In genomic region chr20:63238491-63239126, GRCh38 we compare ENCODE assay signal across 19 cellular contexts. TPM values are rescaled to one million over a fixed set of nuclear protein-coding genes. Genes with fewer than 3 reads are reported as not detected.
DNase-seq lines count a peak whose midpoint lies in the region; ATAC-seq, FAIRE-seq and TF ChIP-seq lines count a peak whose summit lies in the region.
"Had no signal": no experiment of that assay in that cellular context is flagged by ENCODE, and none has a peak within 500 bp of the region (broad histone marks: within the 10 kb centered on the region; RNA-seq: fewer than 3 reads in every experiment).

No MANE protein-coding gene starts in this region.

- H3K4me2 ChIP-seq in IMR-90 (ENCODE audit: low read depth, low read length) (no peak overlapping the region), K562 (ENCODE audit: insufficient read depth, low read length) (no peak overlapping the region), trophoblast cell (ENCODE audit: low read length) (no peak overlapping the region)

- H3K36me3 ChIP-seq in IMR-90 (ENCODE audit: control insufficient read depth, insufficient read depth, low read length): no peaks in the 10 kb centered on the region
- no peaks in the 10 kb centered on the region for H3K36me3 ChIP-seq in K562 (ENCODE audit: control insufficient read depth, insufficient read depth, low read length)
- H3K36me3 ChIP-seq in trophoblast cell (ENCODE audit: control insufficient read depth in 1 of 2, insufficient read depth in 2 of 2, low read length in 2 of 2): peaks cover 0 to 4% of the 10 kb centered on the region in 2 experiments
- H3K36me3 ChIP-seq: esophagus muscularis mucosa had no signal

- H3K14ac ChIP-seq in IMR-90 (replicated peaks; ENCODE audit: low read depth, low read length) (no peak overlapping the region), trophoblast cell (ENCODE audit: low read length) (peak overlapping the region; percentile 16)

- H3K27me3 ChIP-seq in IMR-90 (ENCODE audit: control insufficient read depth, insufficient read depth, low read length) (peaks cover 15% of the 10 kb centered on the region; the same call in 1 of the 2 replicates), K562 (ENCODE audit: control insufficient read depth in 2 of 2, insufficient read depth in 2 of 2, low read length in 2 of 2) (peaks cover 23 to 52% of the 10 kb centered on the region in 2 experiments; a peak in 4 of 5 replicates), trophoblast cell (ENCODE audit: insufficient read depth, low read length) (no peaks in the 10 kb centered on the region)

- H4K20me1 ChIP-seq in IMR-90 (ENCODE audit: insufficient read depth, low read length): no peaks in the 10 kb centered on the region
- H4K20me1 ChIP-seq in K562 (replicated peaks; ENCODE audit: control insufficient read depth, insufficient read depth, low read length): 0 out of 2 replicates have a peak, but pooled peaks cover 3% of the 10 kb centered on the region

- H4K5ac ChIP-seq in IMR-90 (ENCODE audit: low read depth, low read length): no peak overlapping the region

- no peak for TF ChIP-seq RAD21 in IMR-90 (IDR thresholded peaks at IDR 0.05; ENCODE audit: low read length)
- peak in 1 of 2 experiments; percentile 27; a peak in 1 of 4 replicates for TF ChIP-seq RAD21 in K562 (CRISPR knock-in tag; conservative IDR thresholded peaks at IDR 0.05 in 1 of 2, IDR thresholded peaks at IDR 0.05 in 1 of 2)

- intact Hi-C loops in IMR-90 (cut with micrococcal nuclease) (no loop called here), K562 (cut with micrococcal nuclease) (no loop called here)

- no peak overlapping the region for H2BK15ac ChIP-seq in IMR-90 (ENCODE audit: low read depth, low read length)

- H3K4me3 ChIP-seq in IMR-90 (ENCODE audit: insufficient read depth, low read depth, low read length) (no peak overlapping the region), K562 (no peak overlapping the region), trophoblast cell (ENCODE audit: low read depth, low read length) (no peak overlapping the region)
- H3K4me3 ChIP-seq: esophagus muscularis mucosa had no signal

- FAIRE-seq in K562 (lab: Jason Lieb, UNC): no peak
- FAIRE-seq: colon, GM19239 had no signal

- no peaks in the 10 kb centered on the region for H3K9me3 ChIP-seq in IMR-90 (ENCODE audit: control insufficient read depth, insufficient read depth, low read length)
- no peaks in the 10 kb centered on the region for H3K9me3 ChIP-seq in K562 (replicated peaks; ENCODE audit: control insufficient read depth, insufficient read depth, low read depth, low read length)
- H3K9me3 ChIP-seq in trophoblast cell (ENCODE audit: insufficient read depth, low read depth, low read length): no peaks in the 10 kb centered on the region
- H3K9me3 ChIP-seq: esophagus muscularis mucosa had no signal

- H2BK5ac ChIP-seq in IMR-90 (ENCODE audit: low read depth, low read length, poor library complexity, severe bottlenecking): no peak overlapping the region
- H2BK5ac ChIP-seq in trophoblast cell (ENCODE audit: low read depth, low read length, poor library complexity): peak overlapping the region; percentile 7

- peak; percentile 53 for DNase-seq in DMS53 (lab: John Stamatoyannopoulos, UW)
- no peak for DNase-seq in DMS53 treated with DMSO at 0.1 percent for 48 hours (lab: John Stamatoyannopoulos, UW; ENCODE audit: unreplicated experiment)
- DNase-seq in IMR-90: no peak
- DNase-seq in K562 (ENCODE audit: extremely low read depth in 1 of 4, low spot score in 3 of 4): peak; percentile 31 to 56 (median 51)
- no peak for DNase-seq in trophoblast cell
- DNase-seq in activated gamma-delta T cell treated with Interleukin-2 at 50 U/mL for 16 hours: no peak
- DNase-seq: activated CD4-positive, CD25-positive, alpha-beta regulatory T cell; activated T-cell treated with anti-CD3 and anti-CD28 coated beads for 4 hours; Kasumi-1; left ventricle myocardium superior; NCI-H1930; NK-92 treated with Interleukin-12 subunit alpha and Interleukin-12 subunit beta, amount 100 ng/mL, for 24 hours had no signal

- H4K91ac ChIP-seq in IMR-90 (ENCODE audit: insufficient read depth, low read depth, low read length) (no peak overlapping the region), trophoblast cell (ENCODE audit: low read depth, low read length) (peak overlapping the region; percentile 33)

- H3K9me1 ChIP-seq in IMR-90 (ENCODE audit: insufficient read depth, low read length) (no peaks in the 10 kb centered on the region), K562 (ENCODE audit: control insufficient read depth, insufficient read depth, low read length) (no peaks in the 10 kb centered on the region)

- H3K56ac ChIP-seq in IMR-90 (ENCODE audit: extremely low read depth, insufficient read depth, low read length): no peak overlapping the region

- no peak for TF ChIP-seq POLR2A in IMR-90 (IDR thresholded peaks at IDR 0.05; ENCODE audit: low read depth, low read length)
- TF ChIP-seq POLR2A in K562 (conservative IDR thresholded peaks at IDR 0.05): no peak

- peak overlapping the region; percentile 16 for H2BK12ac ChIP-seq in trophoblast cell (ENCODE audit: low read length)

- no peak for TF ChIP-seq EP300 in K562 (IDR thresholded peaks at IDR 0.05; ENCODE audit: low read length)

- in situ Hi-C loops in IMR-90 (cut with MboI; ENCODE audit: low sequenced_read_pairs) (no loop called here), K562 (cut with MboI) (no loop called here)

- H2AK5ac ChIP-seq in IMR-90 (ENCODE audit: low read depth, low read length) (no peak overlapping the region), trophoblast cell (ENCODE audit: low read length) (peak overlapping the region; percentile 43)

- H3K18ac ChIP-seq in IMR-90 (ENCODE audit: low read depth, low read length) (no peak overlapping the region), trophoblast cell (ENCODE audit: low read length) (peak overlapping the region; percentile 23)

- H2AFZ ChIP-seq in IMR-90 (replicated peaks; ENCODE audit: low read length, poor library complexity) (peak overlapping the region; percentile 10), K562 (ENCODE audit: low read depth, low read length) (no peak overlapping the region), trophoblast cell (ENCODE audit: insufficient read depth, low read length, poor library complexity) (no peak overlapping the region)

- H3K9ac ChIP-seq in IMR-90 (ENCODE audit: low read depth, low read length): no peak overlapping the region
- no peak overlapping the region; a peak in 1 of 4 replicates for H3K9ac ChIP-seq in K562 (ENCODE audit: insufficient read depth in 1 of 2, low read depth in 2 of 2, low read length in 2 of 2)
- H3K9ac ChIP-seq in trophoblast cell (ENCODE audit: low read length): no peak overlapping the region

- no TSS peak for BruUV-seq in IMR-90 (replicated peaks; lab: Mats Ljungman, UMichigan)
- BruUV-seq in K562 (replicated peaks; lab: Mats Ljungman, UMichigan): no TSS peak

- H3K27ac ChIP-seq in IMR-90 (ENCODE audit: insufficient read depth, low read length) (no peak overlapping the region), K562 (ENCODE audit: extremely low read depth, low read depth, low read length) (no peak overlapping the region), trophoblast cell (ENCODE audit: low read depth, low read length) (no peak overlapping the region)
- H3K27ac ChIP-seq: esophagus muscularis mucosa had no signal

- CTCF ChIA-PET in IMR-90 (lab: Yijun Ruan, JAX): interaction anchor here (0.8 kb wide), 1 partner anchor 15 kb away, joined by 3 read pairs; no protein-coding TSS in a partner anchor
- CTCF ChIA-PET in K562 (lab: Yijun Ruan, JAX; ENCODE audit: low intra/inter-chr PET ratio): no interaction called here

- no peak overlapping the region for H2BK20ac ChIP-seq in IMR-90 (ENCODE audit: low read depth, low read length)

- TF ChIP-seq CTCF in IMR-90 (conservative IDR thresholded peaks at IDR 0.05; ENCODE audit: low read depth, low read length): no peak
- peak in 2 of 3 experiments; percentile 36 to 65; a peak in 4 of 6 replicates for TF ChIP-seq CTCF in K562 (IDR thresholded peaks at IDR 0.05 in 2 of 3, conservative IDR thresholded peaks at IDR 0.05 in 1 of 3; ENCODE audit: insufficient read depth in 2 of 3, low read depth in 1 of 3, low read length in 3 of 3)

- ATAC-seq in IMR-90 (ENCODE audit: low read depth) (no peak), K562 (peak; percentile 75), esophagus mucosa (no peak), GM18858 (IDR thresholded peaks at IDR 0.05; ENCODE audit: unreplicated experiment) (no peak)
- ATAC-seq: left ventricle myocardium superior had no signal

- no peak overlapping the region for H2AK9ac ChIP-seq in IMR-90 (replicated peaks; ENCODE audit: low read depth, low read length, poor library complexity)

- H4K8ac ChIP-seq in IMR-90 (ENCODE audit: low read depth in 2 of 2, low read length in 2 of 2): no peak overlapping the region
- H4K8ac ChIP-seq in trophoblast cell (ENCODE audit: low read depth, low read length): no peak overlapping the region

- POLR2A ChIA-PET in IMR-90 (lab: Charles Lee; ENCODE audit: unreplicated experiment) (no interaction called here), K562 (lab: Yijun Ruan, JAX) (interaction anchor here (0.9 to 1.2 kb wide), 2 partner anchors 9 to 12 kb away, joined by 3 read pairs; no protein-coding TSS in a partner anchor)

- H3K4ac ChIP-seq in IMR-90 (ENCODE audit: low read depth, low read length) (no peak overlapping the region), trophoblast cell (ENCODE audit: low read depth, low read length) (no peak overlapping the region)

- H3K79me1 ChIP-seq in IMR-90 (ENCODE audit: low read depth in 1 of 2, low read length in 2 of 2) (no peaks in the 10 kb centered on the region), trophoblast cell (ENCODE audit: low read length) (peaks cover 40% of the 10 kb centered on the region)

- dilution Hi-C loops in IMR-90 (cut with HindIII; ENCODE audit: low sequenced_read_pairs, unreplicated experiment): no loop called here

- H4K12ac ChIP-seq in trophoblast cell (ENCODE audit: low read depth, low read length): no peak overlapping the region

- H3K4me1 ChIP-seq in IMR-90 (ENCODE audit: control insufficient read depth, insufficient read depth, low read length) (peaks cover 2% of the 10 kb centered on the region; the same call in 1 of the 2 replicates), K562 (replicated peaks in 1 of 2; ENCODE audit: control insufficient read depth in 2 of 2, insufficient read depth in 2 of 2, low read length in 2 of 2) (peaks cover 0 to 43% of the 10 kb centered on the region in 2 experiments; a peak in 3 of 5 replicates), trophoblast cell (ENCODE audit: control insufficient read depth in 1 of 2, insufficient read depth in 2 of 2, low read length in 2 of 2) (peaks cover 39 to 41% of the 10 kb centered on the region in 2 experiments)
- H3K4me1 ChIP-seq: esophagus muscularis mucosa had no signal

- WGBS in IMR-90 (ENCODE audit: extremely low coverage in 2 of 2, insufficient read length in 1 of 2), 2 experiments: 70% methylated on average over 2 of the region's 18 CpGs; no CpG with 5 or more reads in 1 of the 2 experiments
- WGBS in K562 (ENCODE audit: insufficient coverage, low coverage, missing lambda C conversion rate): 4% methylated on average over 18 of the region's 18 CpGs
- WGBS in trophoblast cell (ENCODE audit: extremely low coverage, insufficient coverage, insufficient read length): no CpG with 5 or more reads among the region's 18 CpGs

- no peak overlapping the region for H2BK120ac ChIP-seq in IMR-90 (ENCODE audit: low read depth, low read length)
- H2BK120ac ChIP-seq in trophoblast cell (ENCODE audit: insufficient read depth, low read length, poor library complexity): peak overlapping the region; percentile 14

- H3K23ac ChIP-seq in IMR-90 (ENCODE audit: low read depth, low read length) (no peak overlapping the region), trophoblast cell (ENCODE audit: low read length) (no peak overlapping the region)

- H3K79me2 ChIP-seq in K562 (ENCODE audit: control insufficient read depth, insufficient read depth, low read length) (no peaks in the 10 kb centered on the region), trophoblast cell (ENCODE audit: control insufficient read depth, insufficient read depth, low read length, poor library complexity) (peaks cover 7% of the 10 kb centered on the region)

RNA-seq across cellular contexts. Expression of gene BIRC7, which starts 2.9 kb away (rescaled TPM):
- not detected in 2 replicates for total RNA-seq in IMR-90 (2012; rRNA removed)
- not detected in 2 replicates for polyA plus RNA-seq in IMR-90 (2012; rRNA removed)
- 0.02 TPM in 1 of 2 replicates, not detected in the other for polyA plus RNA-seq in IMR-90 (2012; cell fraction: cytosol; rRNA removed)
- polyA plus RNA-seq in IMR-90 (2012; cell fraction: nucleus; rRNA removed; ENCODE audit: low replicate concordance): not detected in 2 replicates
- 0.51 and 0.74 TPM in 2 replicates for total RNA-seq in K562 (2011; cell fraction: chromatin; rRNA removed; ENCODE audit: low replicate concordance)
- total RNA-seq in K562 (2011; cell fraction: nucleolus; rRNA removed): 1.3 and 1.4 TPM in 2 replicates
- 0.46 and 0.88 TPM in 2 replicates for total RNA-seq in K562 (2011; cell fraction: nucleoplasm; rRNA removed)
- not detected in 2 replicates for total RNA-seq in K562 (2014; rRNA removed)
- total RNA-seq in K562 (2014; rRNA removed; fragmentation: Illumina TruSeq; extraction: Trizol): not detected in 2 replicates
- total RNA-seq in K562 (2015; rRNA removed; fragmentation: Illumina TruSeq; extraction: Trizol): 0.14 TPM in 1 of 2 replicates, not detected in the other
- 0.18 and 0.27 TPM in 2 replicates for total RNA-seq in K562 (2021)
- 0.14 and 0.24 TPM in 2 replicates for polyA plus RNA-seq in K562 (2011; rRNA removed)
- 0.12 and 0.88 TPM in 2 replicates for polyA plus RNA-seq in K562 (2011; cell fraction: cytosol; rRNA removed)
- 1.5 and 2.8 TPM in 2 replicates for polyA plus RNA-seq in K562 (2011; cell fraction: nucleus; rRNA removed)
- 0.18 and 0.68 TPM in 2 replicates for polyA plus RNA-seq in K562 (2012)
- not detected in 2 replicates for polyA plus RNA-seq in K562 (2014; fragmentation: Illumina TruSeq; extraction: Trizol)
- polyA plus RNA-seq in K562 (2014; fragmentation: Nextera tagmentation; extraction: Ambion mirVana): not detected
- 0.16 and 0.19 TPM in 2 replicates for polyA plus RNA-seq in K562 (2014; rRNA removed)
- not detected in 2 replicates for polyA minus RNA-seq in K562 (2011; rRNA and poly(A)+ RNA removed)
- not detected in 2 replicates for polyA minus RNA-seq in K562 (2011; cell fraction: cytosol; rRNA and poly(A)+ RNA removed)
- 0.44 and 0.81 TPM in 2 replicates for polyA minus RNA-seq in K562 (2011; cell fraction: nucleus; rRNA and poly(A)+ RNA removed)
- 12.8 and 14.9 TPM in 2 replicates for polyA plus RNA-seq in trophoblast cell (2013)
- total RNA-seq in esophagus mucosa: not detected
- total RNA-seq: A172, esophagus muscularis mucosa, left ventricle myocardium superior had no signal
- polyA plus RNA-seq: adipose tissue had no signal

RNA-seq across cellular contexts. Expression of gene NKAIN4, which starts 15.7 kb away (rescaled TPM):
- total RNA-seq in IMR-90 (2012; rRNA removed) (not detected in 2 replicates), K562 (2014; rRNA removed) (not detected in 2 replicates), K562 (2014; rRNA removed; fragmentation: Illumina TruSeq; extraction: Trizol) (not detected in 2 replicates), K562 (2015; rRNA removed; fragmentation: Illumina TruSeq; extraction: Trizol) (not detected in 2 replicates), K562 (2021) (not detected in 2 replicates), esophagus mucosa (not detected)
- polyA plus RNA-seq in IMR-90 (2012; rRNA removed) (not detected in 2 replicates), K562 (2011; rRNA removed) (not detected in 2 replicates), K562 (2014; fragmentation: Illumina TruSeq; extraction: Trizol) (not detected in 2 replicates), K562 (2014; fragmentation: Nextera tagmentation; extraction: Ambion mirVana) (not detected), K562 (2014; rRNA removed) (not detected in 2 replicates)
- not detected in 2 replicates for polyA plus RNA-seq in IMR-90 (2012; cell fraction: cytosol; rRNA removed)
- not detected in 2 replicates for polyA plus RNA-seq in IMR-90 (2012; cell fraction: nucleus; rRNA removed; ENCODE audit: low replicate concordance)
- not detected in 2 replicates for total RNA-seq in K562 (2011; cell fraction: chromatin; rRNA removed; ENCODE audit: low replicate concordance)
- total RNA-seq in K562 (2011; cell fraction: nucleolus; rRNA removed): not detected in 2 replicates
- not detected in 2 replicates for total RNA-seq in K562 (2011; cell fraction: nucleoplasm; rRNA removed)
- not detected in 2 replicates for polyA plus RNA-seq in K562 (2011; cell fraction: cytosol; rRNA removed)
- not detected in 2 replicates for polyA plus RNA-seq in K562 (2011; cell fraction: nucleus; rRNA removed)
- not detected in 2 replicates for polyA plus RNA-seq in K562 (2012)
- polyA minus RNA-seq in K562 (2011; rRNA and poly(A)+ RNA removed): not detected in 2 replicates
- not detected in 2 replicates for polyA minus RNA-seq in K562 (2011; cell fraction: cytosol; rRNA and poly(A)+ RNA removed)
- not detected in 2 replicates for polyA minus RNA-seq in K562 (2011; cell fraction: nucleus; rRNA and poly(A)+ RNA removed)
- polyA plus RNA-seq in trophoblast cell (2013): 40.3 and 44.3 TPM in 2 replicates
- total RNA-seq: A172, left ventricle myocardium superior had no signal

RNA-seq across cellular contexts. Expression of gene YTHDF1, which starts 22.7 kb away (rescaled TPM):
- total RNA-seq in IMR-90 (2012; rRNA removed) (10.9 and 13.9 TPM in 2 replicates), K562 (2014; rRNA removed) (20.8 and 26.6 TPM in 2 replicates), K562 (2014; rRNA removed; fragmentation: Illumina TruSeq; extraction: Trizol) (18.0 and 19.0 TPM in 2 replicates), K562 (2015; rRNA removed; fragmentation: Illumina TruSeq; extraction: Trizol) (26.5 and 27.8 TPM in 2 replicates), K562 (2021) (41.8 and 42.4 TPM in 2 replicates), esophagus mucosa (22.5 TPM)
- polyA plus RNA-seq in IMR-90 (2012; rRNA removed) (21.3 and 22.6 TPM in 2 replicates), K562 (2011; rRNA removed) (20.5 and 27.9 TPM in 2 replicates), K562 (2014; fragmentation: Illumina TruSeq; extraction: Trizol) (29.3 and 31.6 TPM in 2 replicates), K562 (2014; fragmentation: Nextera tagmentation; extraction: Ambion mirVana) (10 to 100 TPM; 10.1 to 11.1 TPM), K562 (2014; rRNA removed) (28.6 and 33.2 TPM in 2 replicates)
- polyA plus RNA-seq in IMR-90 (2012; cell fraction: cytosol; rRNA removed): 11.8 and 17.6 TPM in 2 replicates
- polyA plus RNA-seq in IMR-90 (2012; cell fraction: nucleus; rRNA removed; ENCODE audit: low replicate concordance): 28.4 and 31.6 TPM in 2 replicates
- total RNA-seq in K562 (2011; cell fraction: chromatin; rRNA removed; ENCODE audit: low replicate concordance): 41.5 and 53.5 TPM in 2 replicates
- total RNA-seq in K562 (2011; cell fraction: nucleolus; rRNA removed): 31.1 and 36.5 TPM in 2 replicates
- 30.2 and 31.3 TPM in 2 replicates for total RNA-seq in K562 (2011; cell fraction: nucleoplasm; rRNA removed)
- polyA plus RNA-seq in K562 (2011; cell fraction: cytosol; rRNA removed): 21.3 and 25.6 TPM in 2 replicates
- 38.5 and 52.3 TPM in 2 replicates for polyA plus RNA-seq in K562 (2011; cell fraction: nucleus; rRNA removed)
- 27.6 and 28.6 TPM in 2 replicates for polyA plus RNA-seq in K562 (2012)
- polyA minus RNA-seq in K562 (2011; rRNA and poly(A)+ RNA removed): 14.0 and 22.8 TPM in 2 replicates
- 24.0 and 25.9 TPM in 2 replicates for polyA minus RNA-seq in K562 (2011; cell fraction: cytosol; rRNA and poly(A)+ RNA removed)
- 8.9 and 11.0 TPM in 2 replicates for polyA minus RNA-seq in K562 (2011; cell fraction: nucleus; rRNA and poly(A)+ RNA removed)
- 89.1 and 94.0 TPM in 2 replicates for polyA plus RNA-seq in trophoblast cell (2013)

RNA-seq across cellular contexts. Expression of gene ARFGAP1, which starts 34.0 kb away (rescaled TPM):
- total RNA-seq in IMR-90 (2012; rRNA removed): 54.7 and 59.1 TPM in 2 replicates
- 194 and 203 TPM in 2 replicates for polyA plus RNA-seq in IMR-90 (2012; rRNA removed)
- 96.9 and 108 TPM in 2 replicates for polyA plus RNA-seq in IMR-90 (2012; cell fraction: cytosol; rRNA removed)
- polyA plus RNA-seq in IMR-90 (2012; cell fraction: nucleus; rRNA removed; ENCODE audit: low replicate concordance): 1,020 and 2,202 TPM in 2 replicates
- total RNA-seq in K562 (2011; cell fraction: chromatin; rRNA removed; ENCODE audit: low replicate concordance): 379 and 853 TPM in 2 replicates
- total RNA-seq in K562 (2011; cell fraction: nucleolus; rRNA removed): 493 and 502 TPM in 2 replicates
- 305 and 355 TPM in 2 replicates for total RNA-seq in K562 (2011; cell fraction: nucleoplasm; rRNA removed)
- 42.4 and 44.3 TPM in 2 replicates for total RNA-seq in K562 (2014; rRNA removed)
- total RNA-seq in K562 (2014; rRNA removed; fragmentation: Illumina TruSeq; extraction: Trizol): 15.7 and 17.6 TPM in 2 replicates
- 33.5 and 33.9 TPM in 2 replicates for total RNA-seq in K562 (2015; rRNA removed; fragmentation: Illumina TruSeq; extraction: Trizol)
- total RNA-seq in K562 (2021): 85.3 and 102 TPM in 2 replicates
- 39.1 and 89.8 TPM in 2 replicates for polyA plus RNA-seq in K562 (2011; rRNA removed)
- polyA plus RNA-seq in K562 (2011; cell fraction: cytosol; rRNA removed): 59.1 and 89.5 TPM in 2 replicates
- polyA plus RNA-seq in K562 (2011; cell fraction: nucleus; rRNA removed): 848 and 934 TPM in 2 replicates
- polyA plus RNA-seq in K562 (2012): 64.7 and 85.4 TPM in 2 replicates
- 24.9 and 45.2 TPM in 2 replicates for polyA plus RNA-seq in K562 (2014; fragmentation: Illumina TruSeq; extraction: Trizol)
- polyA plus RNA-seq in K562 (2014; fragmentation: Nextera tagmentation; extraction: Ambion mirVana): under 1 TPM; 0.53 to 0.95 TPM
- 54.4 and 73.2 TPM in 2 replicates for polyA plus RNA-seq in K562 (2014; rRNA removed)
- polyA minus RNA-seq in K562 (2011; rRNA and poly(A)+ RNA removed): 24.6 and 29.9 TPM in 2 replicates
- polyA minus RNA-seq in K562 (2011; cell fraction: cytosol; rRNA and poly(A)+ RNA removed): 33.3 and 40.3 TPM in 2 replicates
- polyA minus RNA-seq in K562 (2011; cell fraction: nucleus; rRNA and poly(A)+ RNA removed): 103 and 183 TPM in 2 replicates
- polyA plus RNA-seq in trophoblast cell (2013): 83.1 and 87.4 TPM in 2 replicates
- total RNA-seq in esophagus mucosa: 26.3 TPM

RNA-seq across cellular contexts. Expression of gene COL20A1, which starts 54.4 kb away (rescaled TPM):
- total RNA-seq in IMR-90 (2012; rRNA removed): not detected in 2 replicates
- not detected in 2 replicates for polyA plus RNA-seq in IMR-90 (2012; rRNA removed)
- polyA plus RNA-seq in IMR-90 (2012; cell fraction: cytosol; rRNA removed): not detected in 2 replicates
- 0.07 and 0.10 TPM in 2 replicates for polyA plus RNA-seq in IMR-90 (2012; cell fraction: nucleus; rRNA removed; ENCODE audit: low replicate concordance)
- total RNA-seq in K562 (2011; cell fraction: chromatin; rRNA removed; ENCODE audit: low replicate concordance): 0.12 and 0.19 TPM in 2 replicates
- 0.26 and 0.33 TPM in 2 replicates for total RNA-seq in K562 (2011; cell fraction: nucleolus; rRNA removed)
- 0.15 TPM in 1 of 2 replicates, not detected in the other for total RNA-seq in K562 (2011; cell fraction: nucleoplasm; rRNA removed)
- not detected in 2 replicates for total RNA-seq in K562 (2014; rRNA removed)
- not detected in 2 replicates for total RNA-seq in K562 (2014; rRNA removed; fragmentation: Illumina TruSeq; extraction: Trizol)
- total RNA-seq in K562 (2015; rRNA removed; fragmentation: Illumina TruSeq; extraction: Trizol): not detected in 2 replicates
- not detected in 2 replicates for total RNA-seq in K562 (2021)
- not detected in 2 replicates for polyA plus RNA-seq in K562 (2011; rRNA removed)
- polyA plus RNA-seq in K562 (2011; cell fraction: cytosol; rRNA removed): under 0.01 TPM in 1 of 2 replicates, not detected in the other
- 0.06 and 0.26 TPM in 2 replicates for polyA plus RNA-seq in K562 (2011; cell fraction: nucleus; rRNA removed)
- polyA plus RNA-seq in K562 (2012): 0.06 TPM in 1 of 2 replicates, not detected in the other
- polyA plus RNA-seq in K562 (2014; fragmentation: Illumina TruSeq; extraction: Trizol): not detected in 2 replicates
- polyA plus RNA-seq in K562 (2014; fragmentation: Nextera tagmentation; extraction: Ambion mirVana): not detected
- not detected in 2 replicates for polyA plus RNA-seq in K562 (2014; rRNA removed)
- not detected in 2 replicates for polyA minus RNA-seq in K562 (2011; rRNA and poly(A)+ RNA removed)
- polyA minus RNA-seq in K562 (2011; cell fraction: cytosol; rRNA and poly(A)+ RNA removed): not detected in 2 replicates
- polyA minus RNA-seq in K562 (2011; cell fraction: nucleus; rRNA and poly(A)+ RNA removed): not detected in 2 replicates
- polyA plus RNA-seq in trophoblast cell (2013): 0.23 and 0.26 TPM in 2 replicates
- not detected for total RNA-seq in esophagus mucosa
- total RNA-seq: A172, left ventricle myocardium superior had no signal
- polyA plus RNA-seq: adipose tissue had no signal

Comparison
In these comparisons a context has a peak if more than half of its experiments do, and no peak if none do; other contexts are left out.
1. DNase-seq: peak in DMS53 (single experiment) and K562 (4 of 4); none in DMS53 treated with DMSO at 0.1 percent for 48 hours (single experiment), IMR-90 (single experiment), trophoblast cell (0 of 2) and activated gamma-delta T cell treated with Interleukin-2 at 50 U/mL for 16 hours (single experiment).